In the genomic region with DNA sequence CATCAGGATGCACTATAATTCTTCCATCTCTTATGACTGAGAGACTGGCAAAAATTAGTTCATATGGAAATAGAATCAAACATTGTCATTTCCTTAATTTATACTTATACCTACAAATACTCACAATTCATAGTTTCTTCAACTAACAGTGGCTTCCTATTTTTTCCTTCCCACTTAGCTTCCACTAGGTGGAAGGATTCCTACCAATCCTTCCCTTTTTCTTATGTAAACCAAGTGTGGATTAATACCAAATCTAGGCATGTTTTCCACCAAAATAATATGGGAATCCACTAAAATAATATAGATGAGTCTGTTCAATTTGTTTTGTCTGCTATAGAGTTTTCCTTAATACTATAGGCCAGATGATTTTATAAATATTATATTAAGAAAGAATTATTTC, we compare ENCODE assay signal across 17 cellular contexts.
DNase-seq lines count a peak whose midpoint lies in the region; ATAC-seq, FAIRE-seq and TF ChIP-seq lines count a peak whose summit lies in the region.
"Had no signal": no experiment of that assay in that cellular context is flagged by ENCODE, and none has a peak within 500 bp of the region (broad histone marks: within the 10 kb centered on the region; RNA-seq: fewer than 3 reads in every experiment).

No MANE protein-coding gene starts in this region.

- H3K79me1 ChIP-seq in mesendoderm (ENCODE audit: low read length) = no peaks in the 10 kb centered on the region

- CTCF ChIA-PET in MCF 10A (lab: Yijun Ruan, JAX) = interaction anchor here (0.6 kb wide), 1 partner anchor 34 kb away, joined by 3 read pairs; no protein-coding TSS in a partner anchor

- ATAC-seq in HG02870 (IDR thresholded peaks at IDR 0.05; ENCODE audit: unreplicated experiment) = no peak
- ATAC-seq in GM19395 (IDR thresholded peaks at IDR 0.05; ENCODE audit: unreplicated experiment) = no peak

- TF ChIP-seq CTCF in MCF 10A (IDR thresholded peaks at IDR 0.05; ENCODE audit: unreplicated experiment) (peak; percentile 16), breast epithelium (IDR thresholded peaks at IDR 0.05) (no peak)

- POLR2A ChIA-PET in MCF 10A (lab: Yijun Ruan, JAX) = no interaction called here

- no peak overlapping the region for H3K18ac ChIP-seq in mesendoderm (ENCODE audit: low read length)

- H3K36me3 ChIP-seq in breast epithelium (no peaks in the 10 kb centered on the region), mesendoderm (ENCODE audit: control insufficient read depth, insufficient read depth, low read length) (no peaks in the 10 kb centered on the region)

- H3K9ac ChIP-seq in mesendoderm (ENCODE audit: low read length) = no peak overlapping the region

- H2BK5ac ChIP-seq in mesendoderm (ENCODE audit: low read length) = no peak overlapping the region

- H3K4ac ChIP-seq in mesendoderm (ENCODE audit: low read depth, low read length) = no peak overlapping the region

- TF ChIP-seq POLR2A in breast epithelium (IDR thresholded peaks at IDR 0.05) = no peak

- H3K4me1 ChIP-seq in breast epithelium (no peaks in the 10 kb centered on the region), mesendoderm (ENCODE audit: control insufficient read depth, low read depth, low read length) (no peaks in the 10 kb centered on the region)

- no peak overlapping the region for H2AK5ac ChIP-seq in mesendoderm (ENCODE audit: low read length)

- H2BK120ac ChIP-seq in mesendoderm (ENCODE audit: low read depth, low read length) = no peak overlapping the region

- H3K4me3 ChIP-seq in breast epithelium (no peak overlapping the region), mesendoderm (ENCODE audit: low read length) (no peak overlapping the region)
- H3K4me3 ChIP-seq: PC-9 had no signal

- H2BK15ac ChIP-seq in mesendoderm (replicated peaks; ENCODE audit: low read depth) = no peak overlapping the region

- H3K27ac Mint-ChIP-seq in MCF 10A (ENCODE audit: low read depth, unreplicated experiment) = no peak overlapping the region
- H3K27ac Mint-ChIP-seq: CD14-positive monocyte had no signal

- no peaks in the 10 kb centered on the region for H3K36me3 Mint-ChIP-seq in MCF 10A (ENCODE audit: insufficient read depth, unreplicated experiment)
- H3K36me3 Mint-ChIP-seq: CD14-positive monocyte had no signal

- no peaks in the 10 kb centered on the region for H3K9me3 ChIP-seq in breast epithelium

- H3K4me2 ChIP-seq in mesendoderm (ENCODE audit: low read length) = no peak overlapping the region
- H3K4me2 ChIP-seq: PC-9 had no signal

- no peak overlapping the region for H3K4me3 Mint-ChIP-seq in MCF 10A (ENCODE audit: unreplicated experiment)
- H3K4me3 Mint-ChIP-seq: CD14-positive monocyte had no signal

- intact Hi-C loops in MCF 10A (cut with micrococcal nuclease) (no loop called here), breast epithelium (cut with DNase I; ENCODE audit: low total_unique reads) (no loop called here)

- H3K27ac ChIP-seq in breast epithelium = no peak overlapping the region
- H3K27ac ChIP-seq in mesendoderm (ENCODE audit: low read depth, low read length) = no peak overlapping the region
- H3K27ac ChIP-seq: PC-9 had no signal

- FAIRE-seq in TTC549 (lab: Jason Lieb, UNC) = peak; percentile 92

- H3K4me1 Mint-ChIP-seq in MCF 10A (ENCODE audit: insufficient read depth, unreplicated experiment) = no peaks in the 10 kb centered on the region
- H3K4me1 Mint-ChIP-seq: CD14-positive monocyte had no signal

- DNase-seq in MCF 10A (ENCODE audit: unreplicated experiment) (no peak), breast epithelium (ENCODE audit: low spot score in 2 of 2) (no peak), mesendoderm (peak; percentile 10), DMS 273 (lab: John Stamatoyannopoulos, UW; ENCODE audit: unreplicated experiment) (no peak), retina (no peak)
- DNase-seq: COR-L47, DMS153, MV-4-11, NCI-H1417, NCI-H1930, NCI-H2171 treated with DMSO at 0.1 percent for 48 hours, NCI-H774, PC-9 had no signal

- no peak overlapping the region for H3K56ac ChIP-seq in mesendoderm (ENCODE audit: low read length)

- no peaks in the 10 kb centered on the region for H3K27me3 Mint-ChIP-seq in MCF 10A (ENCODE audit: insufficient read depth, unreplicated experiment)

- BruUV-seq in MCF 10A (replicated peaks; lab: Mats Ljungman, UMichigan) = no TSS peak

- no peak overlapping the region for H4K8ac ChIP-seq in mesendoderm (ENCODE audit: low read depth, low read length)

- H3K9me3 Mint-ChIP-seq in MCF 10A (ENCODE audit: unreplicated experiment) = no peaks in the 10 kb centered on the region

- H3K27me3 ChIP-seq in breast epithelium = no peaks in the 10 kb centered on the region
- no peaks in the 10 kb centered on the region for H3K27me3 ChIP-seq in mesendoderm (ENCODE audit: insufficient read depth, low read length, poor library complexity)

- H4K5ac ChIP-seq in mesendoderm (ENCODE audit: low read length) = no peak overlapping the region

- H3K79me2 ChIP-seq in mesendoderm (ENCODE audit: control insufficient read depth, insufficient read depth, low read length) = no peaks in the 10 kb centered on the region

- H3K23ac ChIP-seq in mesendoderm (ENCODE audit: low read length) = no peak overlapping the region
